29 cellular contexts compared by ENCODE assay signal in the genomic region with DNA sequence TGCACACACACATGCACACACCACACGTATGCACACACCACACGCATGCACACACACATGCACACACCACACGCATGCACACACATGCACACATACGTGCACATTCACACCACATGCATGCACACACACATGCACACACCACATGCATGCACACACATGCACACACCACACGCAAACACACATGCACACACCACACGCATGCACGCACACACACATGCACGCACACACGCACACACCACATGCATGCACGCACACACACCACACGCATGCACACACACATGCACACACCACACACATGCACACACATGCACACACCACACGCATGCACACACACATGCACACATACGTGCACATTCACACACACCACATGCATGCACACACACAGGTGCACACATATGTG.
"Had no signal": no experiment of that assay in that cellular context is flagged by ENCODE, and none has a peak within 500 bp of the region (broad histone marks: within the 10 kb centered on the region; RNA-seq: fewer than 3 reads in every experiment).

No MANE protein-coding gene starts in this region.

- H3K9me3 ChIP-seq: ascending aorta, body of pancreas had no signal

- H3K4me1 ChIP-seq: ascending aorta, body of pancreas had no signal

- H3K27me3 ChIP-seq: ascending aorta, body of pancreas had no signal

- H3K4me2 ChIP-seq: KMS-11 had no signal

- H3K9ac ChIP-seq: KMS-11 had no signal

- H3K4me3 ChIP-seq: ascending aorta, body of pancreas, SK-N-MC had no signal

- H3K27ac ChIP-seq: ascending aorta, body of pancreas, KMS-11, SK-N-MC, WERI-Rb-1 had no signal

- DNase-seq: activated CD4-positive, alpha-beta T cell treated with anti-CD3 and anti-CD28 coated beads for 36 hours; activated CD4-positive, alpha-beta T cell treated with anti-CD3 and anti-CD28 coated beads, Interleukin-2, amount 50 U/mL, for 4 hours; activated CD8-positive, alpha-beta memory T cell treated with anti-CD3 and anti-CD28 coated beads, Interleukin-2, amount 50 U/mL, for 48 hours; activated CD8-positive, alpha-beta T cell treated with anti-CD3 and anti-CD28 coated beads, Interleukin-2, amount 10 ng/mL, durations not matched to agents 7 days and 5 days; activated naive CD4-positive, alpha-beta T cell treated with Interleukin-2 at 50 U/mL for 16 hours; activated naive CD8-positive, alpha-beta T cell treated with anti-CD3 and anti-CD28 coated beads, Interleukin-2, amount 50 U/mL, for 24 hours; activated T-cell treated with anti-CD3 and anti-CD28 coated beads, Interleukin-2, amount 50 U/mL, for 1 hour; amniotic stem cell; body of pancreas; central memory CD4-positive, alpha-beta T cell; NCI-H1092; NCI-H1417; NCI-H2029; NCI-H2107; NCI-H2171 treated with DMSO at 0.1 percent for 48 hours; NCI-H226; NCI-H526; NCI-H82; NK-92 treated with Interleukin-12 subunit alpha and Interleukin-12 subunit beta, amount 100 ng/mL, for 24 hours; OCI-M1; RPMI8226; T-helper 1 cell; WERI-Rb-1 had no signal

- H3K36me3 ChIP-seq: ascending aorta, WERI-Rb-1 had no signal

- ATAC-seq: activated CD4-positive, alpha-beta T cell treated with anti-CD3 and anti-CD28 coated beads for 36 hours; activated CD8-positive, alpha-beta T cell treated with anti-CD3 and anti-CD28 coated beads, Interleukin-2, amount 10 ng/mL, durations not matched to agents 7 days and 5 days; activated naive CD4-positive, alpha-beta T cell treated with anti-CD3 and anti-CD28 coated beads, Interleukin-2, amount 50 U/mL, for 72 hours; activated naive CD8-positive, alpha-beta T cell treated with anti-CD3 and anti-CD28 coated beads, Interleukin-2, amount 50 U/mL, for 24 hours; body of pancreas; Panc1; Right ventricle myocardium inferior had no signal
